13 cellular contexts compared by ENCODE assay signal in the genomic region with DNA sequence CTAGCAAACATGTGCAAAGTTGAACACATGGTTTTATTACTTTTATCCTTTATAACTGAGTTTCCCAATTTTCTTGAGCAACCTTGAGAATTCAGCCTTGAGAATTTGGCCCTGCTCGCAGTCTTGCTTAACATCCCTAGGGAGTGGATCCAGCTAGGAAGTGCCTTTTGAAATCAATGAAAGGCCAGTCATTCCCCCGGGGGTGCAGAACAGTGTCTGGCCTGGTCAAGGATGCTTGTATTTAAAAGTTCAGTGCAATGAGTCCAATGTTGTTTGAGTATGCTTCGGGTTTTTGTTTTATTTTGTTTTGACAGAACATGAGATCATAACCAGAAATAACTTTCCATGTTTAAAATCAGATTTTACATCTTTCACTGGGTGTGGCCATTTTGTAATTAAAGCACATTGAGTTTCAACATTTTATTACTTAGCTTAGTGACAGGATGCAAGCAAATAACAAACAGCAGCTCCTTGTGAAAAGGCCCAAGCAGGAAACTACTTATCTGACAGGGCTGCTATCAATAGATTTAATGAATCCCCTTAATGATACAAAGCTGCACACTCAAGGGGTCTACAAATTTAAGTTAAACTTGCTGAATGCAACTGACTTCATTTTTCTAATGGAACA. TPM values are rescaled to one million over a fixed set of nuclear protein-coding genes. Genes with fewer than 3 reads are reported as not detected.
DNase-seq lines count a peak whose midpoint lies in the region; ATAC-seq, FAIRE-seq and TF ChIP-seq lines count a peak whose summit lies in the region.
"Had no signal": no experiment of that assay in that cellular context is flagged by ENCODE, and none has a peak within 500 bp of the region (broad histone marks: within the 10 kb centered on the region; RNA-seq: fewer than 3 reads in every experiment).

No MANE protein-coding gene starts in this region.

- H3K27ac ChIP-seq in A549 (peak overlapping the region in 1 of 2 experiments; percentile 41; a peak in 1 of 6 replicates), SK-N-MC (peak overlapping the region; percentile 53; the same call in 1 of the 2 replicates), osteoblast (ENCODE audit: low read depth, low read length) (peak overlapping the region; percentile 75)
- H3K27ac ChIP-seq: BLaER1 had no signal

- H3K4me2 ChIP-seq in A549, result 0 out of 3 replicates have a peak overlapping the region, but pooled peaks have one; percentile 1
- H3K4me2 ChIP-seq in osteoblast (ENCODE audit: insufficient read depth, low read length), result peak overlapping the region; percentile 26
- H3K4me2 ChIP-seq: BLaER1 had no signal

- TF ChIP-seq POLR2A in A549 (IDR thresholded peaks at IDR 0.05; ENCODE audit: low read length), result no peak

- no peaks in the 10 kb centered on the region for H4K20me1 ChIP-seq in osteoblast (ENCODE audit: insufficient read depth, low read length)
- H4K20me1 ChIP-seq: BLaER1 had no signal

- TF ChIP-seq CTCF in A549 (IDR thresholded peaks at IDR 0.05) (no peak), foreskin fibroblast (IDR thresholded peaks at IDR 0.05; ENCODE audit: low read depth, low read length) (no peak), osteoblast (IDR thresholded peaks at IDR 0.05; ENCODE audit: extremely low read depth, low read depth, low read length) (no peak), endothelial cell (IDR thresholded peaks at IDR 0.05; ENCODE audit: unreplicated experiment) (no peak)

- H3K27ac Mint-ChIP-seq in endothelial cell (ENCODE audit: unreplicated experiment), result no peak overlapping the region

- H3K36me3 Mint-ChIP-seq in endothelial cell (ENCODE audit: low read depth, unreplicated experiment), result no peaks in the 10 kb centered on the region

- H3K4me1 Mint-ChIP-seq in endothelial cell (ENCODE audit: unreplicated experiment), result peaks cover 18% of the 10 kb centered on the region

- H3K9me3 Mint-ChIP-seq in endothelial cell (ENCODE audit: unreplicated experiment), result no peaks in the 10 kb centered on the region

- no peak overlapping the region for H3K4me3 Mint-ChIP-seq in endothelial cell (ENCODE audit: unreplicated experiment)

- peak in 1 of 2 experiments; percentile 30; a peak in 1 of 5 replicates for TF ChIP-seq EP300 in A549 (IDR thresholded peaks at IDR 0.05)

- 23% methylated on average over 3 of the region's 3 CpGs for WGBS in A549 (ENCODE audit: missing lambda C conversion rate)

- H3K4me3 ChIP-seq in A549, result no peak overlapping the region
- H3K4me3 ChIP-seq in SK-N-MC, result 0 out of 2 replicates have a peak overlapping the region, but pooled peaks have one; percentile 28
- no peak overlapping the region for H3K4me3 ChIP-seq in foreskin fibroblast (ENCODE audit: low read depth in 1 of 2, low read length in 2 of 2)
- H3K4me3 ChIP-seq in osteoblast (ENCODE audit: insufficient read depth, low read length), result no peak overlapping the region
- H3K4me3 ChIP-seq: BLaER1, GM12878 had no signal

- no peak overlapping the region for H2AFZ ChIP-seq in osteoblast (ENCODE audit: low read length)

- POLR2A ChIA-PET in A549 (lab: Yijun Ruan, JAX), result no interaction called here

- no peak for FAIRE-seq in A549 (lab: Jason Lieb, UNC)
- FAIRE-seq: GM12878, RCC 7860 had no signal

- H3K9me3 ChIP-seq in A549 (no peaks in the 10 kb centered on the region), SK-N-MC (ENCODE audit: low read depth, low read length) (no peaks in the 10 kb centered on the region), osteoblast (ENCODE audit: low read depth, low read length) (no peaks in the 10 kb centered on the region)
- H3K9me3 ChIP-seq: BLaER1 had no signal

- no peak overlapping the region for H3K9ac ChIP-seq in SK-N-MC (ENCODE audit: insufficient read length)
- H3K9ac ChIP-seq: BLaER1 had no signal

- no peaks in the 10 kb centered on the region for H3K27me3 ChIP-seq in osteoblast (ENCODE audit: insufficient read depth, low read length)
- H3K27me3 ChIP-seq: BLaER1 had no signal

- no peaks in the 10 kb centered on the region for H3K79me2 ChIP-seq in osteoblast (ENCODE audit: insufficient read depth, low read length)

- no peaks in the 10 kb centered on the region for H3K27me3 Mint-ChIP-seq in endothelial cell (ENCODE audit: unreplicated experiment)

- H3K36me3 ChIP-seq in SK-N-MC (ENCODE audit: insufficient read depth, low read length) (no peaks in the 10 kb centered on the region), osteoblast (ENCODE audit: insufficient read depth, low read length) (no peaks in the 10 kb centered on the region)
- H3K36me3 ChIP-seq: BLaER1 had no signal

- peak in 1 of 2 experiments; percentile 26 for DNase-seq in A549 (ENCODE audit: low read depth in 1 of 2, low spot score in 1 of 2)
- DNase-seq in SK-N-MC (ENCODE audit: low read depth, low spot score), result peak; percentile 26
- peak; percentile 93 to 96 for DNase-seq in foreskin fibroblast
- DNase-seq in osteoblast (ENCODE audit: insufficient read length, low spot score, missing footprints), result no peak
- no peak for DNase-seq in germinal center (ENCODE audit: low spot score)
- DNase-seq in endothelial cell (ENCODE audit: low spot score), result no peak
- DNase-seq in NCI-H2227 (lab: John Stamatoyannopoulos, UW; ENCODE audit: unreplicated experiment), result no peak
- DNase-seq: cerebellar nuclear complex, islet precursor cell had no signal

- H3K4me1 ChIP-seq in A549 (peaks cover 14% of the 10 kb centered on the region; the same call in 2 of the 3 replicates), osteoblast (ENCODE audit: insufficient read depth, low read length) (peaks cover 33% of the 10 kb centered on the region)
- H3K4me1 ChIP-seq: BLaER1 had no signal

- TF ChIP-seq RAD21 in A549 (conservative IDR thresholded peaks at IDR 0.05 in 1 of 2, IDR thresholded peaks at IDR 0.05 in 1 of 2), result no peak

- ATAC-seq in A549 (no peak), GM19351 (IDR thresholded peaks at IDR 0.05; ENCODE audit: unreplicated experiment) (no peak)
- ATAC-seq: GM12878 had no signal

- CTCF ChIA-PET in A549 (lab: Yijun Ruan, JAX), result no interaction called here

TF ChIP-seq in A549, 52 proteins besides CTCF, POLR2A, EP300 and RAD21:
- TF ChIP-seq EHMT2 (IDR thresholded peaks at IDR 0.05; ENCODE audit: low read depth), result no peak
- no peak for TF ChIP-seq PHF8 (IDR thresholded peaks at IDR 0.05; ENCODE audit: borderline replicate concordance, low read depth)
- no peak for TF ChIP-seq NPAS2 (CRISPR knock-in tag; IDR thresholded peaks at IDR 0.05; ENCODE audit: borderline replicate concordance)
- peak; percentile 21 to 48; a peak in 1 of 4 replicates for TF ChIP-seq CEBPB (IDR thresholded peaks at IDR 0.05)
- TF ChIP-seq, protein P1, sequence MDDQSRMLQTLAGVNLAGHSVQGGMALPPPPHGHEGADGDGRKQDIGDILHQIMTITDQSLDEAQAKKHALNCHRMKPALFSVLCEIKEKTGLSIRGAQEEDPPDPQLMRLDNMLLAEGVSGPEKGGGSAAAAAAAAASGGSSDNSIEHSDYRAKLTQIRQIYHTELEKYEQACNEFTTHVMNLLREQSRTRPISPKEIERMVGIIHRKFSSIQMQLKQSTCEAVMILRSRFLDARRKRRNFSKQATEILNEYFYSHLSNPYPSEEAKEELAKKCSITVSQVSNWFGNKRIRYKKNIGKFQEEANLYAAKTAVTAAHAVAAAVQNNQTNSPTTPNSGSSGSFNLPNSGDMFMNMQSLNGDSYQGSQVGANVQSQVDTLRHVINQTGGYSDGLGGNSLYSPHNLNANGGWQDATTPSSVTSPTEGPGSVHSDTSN (IDR thresholded peaks at IDR 0.05), result no peak
- TF ChIP-seq CBX8 (IDR thresholded peaks at IDR 0.05), result no peak
TF ChIP-seq in A549: peak in this region for 1.

RNA-seq across cellular contexts. Expression of a gene that starts 16.8 kb away (rescaled TPM):
- polyA plus RNA-seq in A549 (2011; rRNA removed) (0.92 and 1.2 TPM in 2 replicates), A549 (2017; fragmentation: RNase III; extraction: RNeasy Plus Mini Kit Qiagen cat#74134 plus additional on column Dnase treatment) (2.6 to 3.1 TPM (median 3.1 TPM) in 3 replicates)
- 0.14 and 0.22 TPM in 2 replicates for polyA plus RNA-seq in A549 (2012; cell fraction: cytosol; rRNA removed)
- 0.23 and 0.24 TPM in 2 replicates for polyA plus RNA-seq in A549 (2012; cell fraction: nucleus; rRNA removed)
- 0.41 and 0.92 TPM in 2 replicates for polyA minus RNA-seq in A549 (2011; rRNA and poly(A)+ RNA removed)
- total RNA-seq in osteoblast (2.5 and 5.6 TPM in 2 replicates), endothelial cell (ENCODE audit: unreplicated experiment) (1.9 TPM)

Comparison
In these comparisons a context has a peak if more than half of its experiments do, and no peak if none do; other contexts are left out.
1. DNase-seq: peak in SK-N-MC (single experiment) and foreskin fibroblast (2 of 2); none in osteoblast (single experiment), germinal center (single experiment), endothelial cell (single experiment) and NCI-H2227 (single experiment).